ENCODE assay signal across 8 cellular contexts in genomic region chr19:32581704-32582164, GRCh38. TPM values are rescaled to one million over a fixed set of nuclear protein-coding genes. Genes with fewer than 3 reads are reported as not detected.
A peak's percentile ranks its signal among the peaks of the same experiment; 100 is the strongest.
DNase-seq lines count a peak whose midpoint lies in the region; ATAC-seq, FAIRE-seq and TF ChIP-seq lines count a peak whose summit lies in the region.

No MANE protein-coding gene starts in this region.

- H3K27ac ChIP-seq in AG04450 (ENCODE audit: low read depth, low read length) (peak overlapping the region; percentile 78), kidney (ENCODE audit: low read depth in 2 of 2, low read length in 2 of 2) (peak overlapping the region; percentile 28 to 51), stomach smooth muscle (ENCODE audit: low read length) (peak overlapping the region; percentile 67)

- CTCF ChIA-PET in AG04450 (lab: Charles Lee), result interaction anchor here (0.5 to 1.7 kb wide), 2 partner anchors 18 kb away, joined by 4 to 5 read pairs; no protein-coding TSS in a partner anchor

- H3K4me1 ChIP-seq in kidney (ENCODE audit: control insufficient read depth in 1 of 2, insufficient read depth in 1 of 2, low read depth in 1 of 2, low read length in 2 of 2) (peaks cover 0 to 6% of the 10 kb centered on the region in 2 donors), stomach smooth muscle (ENCODE audit: control insufficient read depth, insufficient read depth, low read length) (peaks cover 11% of the 10 kb centered on the region)

- H3K9me3 ChIP-seq in AG04450 (ENCODE audit: control insufficient read depth, insufficient read depth, low read length) (no peaks in the 10 kb centered on the region; the same call in 1 of the 2 replicates), kidney (ENCODE audit: control insufficient read depth in 1 of 2, low read length in 2 of 2) (no peaks in the 10 kb centered on the region), stomach smooth muscle (ENCODE audit: control insufficient read depth in 2 of 2, low read length in 2 of 2) (no peaks in the 10 kb centered on the region)

- POLR2A ChIA-PET in AG04450 (lab: Yijun Ruan, JAX), result interaction anchor here (1.0 to 1.2 kb wide), 2 partner anchors 93 to 208 kb away, joined by 4 to 5 read pairs; partner anchors contain the start of genes ANKRD27 and RGS9BP

- H3K9ac ChIP-seq in kidney (ENCODE audit: low read length in 2 of 2) (peak overlapping the region; percentile 77 to 85), stomach smooth muscle (ENCODE audit: low read length in 2 of 2) (peak overlapping the region; percentile 87 to 90)

- H3K27me3 ChIP-seq in AG04450 (ENCODE audit: control insufficient read depth, insufficient read depth, low read length) (no peaks in the 10 kb centered on the region), bronchial epithelial cell (ENCODE audit: control insufficient read depth, insufficient read depth, low read length) (no peaks in the 10 kb centered on the region), stomach smooth muscle (ENCODE audit: control insufficient read depth in 1 of 2, insufficient read depth in 2 of 2, low read length in 2 of 2) (no peaks in the 10 kb centered on the region)

- H3K36me3 ChIP-seq in bronchial epithelial cell (ENCODE audit: control insufficient read depth, insufficient read depth, low read length) (peaks cover 10% of the 10 kb centered on the region), kidney (ENCODE audit: control insufficient read depth in 1 of 2, insufficient read depth in 2 of 2, low read length in 2 of 2) (peaks cover 9 to 22% of the 10 kb centered on the region in 2 donors), stomach smooth muscle (ENCODE audit: control insufficient read depth in 2 of 2, insufficient read depth in 2 of 2, low read length in 2 of 2) (peaks cover 17 to 21% of the 10 kb centered on the region in 2 donors)

- intact Hi-C loops in kidney (cut with DNase I), result no loop called here

- H3K4me3 ChIP-seq in AG04450 (ENCODE audit: low read depth, low read length) (peak overlapping the region; percentile 90), bronchial epithelial cell (ENCODE audit: low read depth, low read length) (peak overlapping the region; percentile 94), kidney (ENCODE audit: low read length in 2 of 2) (peak overlapping the region; percentile 80 to 85), stomach smooth muscle (ENCODE audit: low read length in 2 of 2) (peak overlapping the region; percentile 84 to 91)

- FAIRE-seq in bronchial epithelial cell (lab: Jason Lieb, UNC) (no peak), kidney (lab: Jason Lieb, UNC) (no peak), GM12891 (lab: Jason Lieb, UNC) (no peak)

- peak; percentile 21 for DNase-seq in AG04450 (ENCODE audit: low read depth, low spot score)
- peak; percentile 62 for DNase-seq in NCI-H2227 treated with DMSO at 0.1 percent for 48 hours (lab: John Stamatoyannopoulos, UW)
- DNase-seq in bronchial epithelial cell (ENCODE audit: low read depth), result peak; percentile 67
- peak; percentile 82 for DNase-seq in kidney
- no peak for DNase-seq in SHP77 (lab: John Stamatoyannopoulos, UW)
- DNase-seq in GM12891 (ENCODE audit: insufficient read length, low spot score), result no peak

- TF ChIP-seq CTCF in AG04450 (IDR thresholded peaks at IDR 0.05; ENCODE audit: low read depth, low read length) (no peak), bronchial epithelial cell (IDR thresholded peaks at IDR 0.05; ENCODE audit: insufficient read depth, low read length, severe bottlenecking) (no peak), kidney (IDR thresholded peaks at IDR 0.05; ENCODE audit: borderline replicate concordance, extremely low read depth, insufficient read depth) (no peak)

- ATAC-seq in GM19455 (IDR thresholded peaks at IDR 0.05; ENCODE audit: unreplicated experiment), result peak; percentile 12

- no peak for TF ChIP-seq POLR2A in GM12891 (IDR thresholded peaks at IDR 0.05; ENCODE audit: low read depth, low read length)

TF ChIP-seq in GM12891, 5 proteins besides CTCF, POLR2A, EP300 and RAD21:
- TF ChIP-seq POU2F2 (IDR thresholded peaks at IDR 0.05; ENCODE audit: low read depth, low read length), result no peak

RNA-seq across cellular contexts. Expression of gene PDCD5, which starts 0.7 kb away (rescaled TPM):
- polyA plus RNA-seq in AG04450 (2011; rRNA removed) (91.0 and 124 TPM in 2 replicates), kidney (ENCODE audit: insufficient read depth, low read depth, low replicate concordance) (116 TPM)
- polyA minus RNA-seq in AG04450 (2011; rRNA and poly(A)+ RNA removed), result 10.9 and 15.3 TPM in 2 replicates
- total RNA-seq in bronchial epithelial cell (131 and 159 TPM in 2 replicates), kidney (62.6 TPM)
- 195 TPM for polyA plus RNA-seq in GM12891 (2012; ENCODE audit: low read depth, missing spikeins)

Comparison
In these comparisons a context has a peak if more than half of its experiments do, and no peak if none do; other contexts are left out.
1. DNase-seq: peak in AG04450 (single experiment), NCI-H2227 treated with DMSO at 0.1 percent for 48 hours (single experiment), bronchial epithelial cell (single experiment) and kidney (single experiment); none in SHP77 (0 of 2) and GM12891 (single experiment).
2. Peak in every context shown above with its lines, with median percentiles within 50 percentile points of each other: H3K27ac ChIP-seq and H3K4me3 ChIP-seq.